In the genomic region with DNA sequence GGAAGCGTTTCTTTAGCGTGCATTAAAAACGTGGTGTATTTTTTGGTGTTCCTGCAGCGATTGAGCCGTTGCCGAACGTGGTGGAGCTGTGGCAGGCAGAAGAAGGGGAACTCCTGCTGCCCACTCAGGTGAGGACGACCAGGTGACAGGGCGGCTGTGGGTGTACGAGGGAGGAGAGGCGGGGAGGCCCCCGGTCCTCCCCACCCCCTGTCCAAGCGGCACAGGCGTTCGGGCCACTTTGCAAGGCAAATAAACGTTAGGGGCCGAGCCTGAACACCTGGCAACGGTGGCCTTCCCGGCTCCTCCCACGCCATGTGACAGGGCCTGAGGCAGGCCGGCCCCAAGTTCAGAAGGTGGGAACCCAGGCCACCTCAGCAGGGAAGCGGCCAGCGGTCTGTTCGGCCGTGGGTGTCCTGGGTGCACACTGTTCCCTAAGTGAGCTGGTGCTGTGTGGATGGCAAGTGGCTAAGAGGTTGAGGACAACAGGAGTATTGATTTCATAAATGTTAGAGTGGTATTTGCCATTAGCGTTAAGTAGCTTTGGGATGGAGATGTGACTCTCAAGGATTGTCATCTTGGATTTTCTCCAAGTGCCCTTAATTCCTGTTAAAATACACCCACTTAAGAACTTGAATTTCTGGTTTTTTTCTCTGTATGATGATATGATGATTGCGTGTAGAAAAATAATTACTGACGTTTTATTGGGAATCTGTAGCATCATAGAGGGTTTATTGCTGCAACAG, we compare ENCODE assay signal across 1 cellular context.
TF ChIP-seq lines count a peak whose summit lies in the region.

No MANE protein-coding gene starts in this region.

TF ChIP-seq in HepG2, 621 proteins besides CTCF, POLR2A, EP300 and RAD21 (continued from another document):
- TF ChIP-seq, protein P1, sequence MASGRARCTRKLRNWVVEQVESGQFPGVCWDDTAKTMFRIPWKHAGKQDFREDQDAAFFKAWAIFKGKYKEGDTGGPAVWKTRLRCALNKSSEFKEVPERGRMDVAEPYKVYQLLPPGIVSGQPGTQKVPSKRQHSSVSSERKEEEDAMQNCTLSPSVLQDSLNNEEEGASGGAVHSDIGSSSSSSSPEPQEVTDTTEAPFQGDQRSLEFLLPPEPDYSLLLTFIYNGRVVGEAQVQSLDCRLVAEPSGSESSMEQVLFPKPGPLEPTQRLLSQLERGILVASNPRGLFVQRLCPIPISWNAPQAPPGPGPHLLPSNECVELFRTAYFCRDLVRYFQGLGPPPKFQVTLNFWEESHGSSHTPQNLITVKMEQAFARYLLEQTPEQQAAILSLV (CRISPR knock-in tag; IDR thresholded peaks at IDR 0.05; ENCODE audit: borderline replicate concordance), result no peak
- TF ChIP-seq, protein P2, sequence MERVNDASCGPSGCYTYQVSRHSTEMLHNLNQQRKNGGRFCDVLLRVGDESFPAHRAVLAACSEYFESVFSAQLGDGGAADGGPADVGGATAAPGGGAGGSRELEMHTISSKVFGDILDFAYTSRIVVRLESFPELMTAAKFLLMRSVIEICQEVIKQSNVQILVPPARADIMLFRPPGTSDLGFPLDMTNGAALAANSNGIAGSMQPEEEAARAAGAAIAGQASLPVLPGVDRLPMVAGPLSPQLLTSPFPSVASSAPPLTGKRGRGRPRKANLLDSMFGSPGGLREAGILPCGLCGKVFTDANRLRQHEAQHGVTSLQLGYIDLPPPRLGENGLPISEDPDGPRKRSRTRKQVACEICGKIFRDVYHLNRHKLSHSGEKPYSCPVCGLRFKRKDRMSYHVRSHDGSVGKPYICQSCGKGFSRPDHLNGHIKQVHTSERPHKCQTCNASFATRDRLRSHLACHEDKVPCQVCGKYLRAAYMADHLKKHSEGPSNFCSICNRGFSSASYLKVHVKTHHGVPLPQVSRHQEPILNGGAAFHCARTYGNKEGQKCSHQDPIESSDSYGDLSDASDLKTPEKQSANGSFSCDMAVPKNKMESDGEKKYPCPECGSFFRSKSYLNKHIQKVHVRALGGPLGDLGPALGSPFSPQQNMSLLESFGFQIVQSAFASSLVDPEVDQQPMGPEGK (CRISPR knock-in tag; IDR thresholded peaks at IDR 0.05), result peak; percentile 46; the same call in 1 of the 2 replicates
- TF ChIP-seq, protein P3, sequence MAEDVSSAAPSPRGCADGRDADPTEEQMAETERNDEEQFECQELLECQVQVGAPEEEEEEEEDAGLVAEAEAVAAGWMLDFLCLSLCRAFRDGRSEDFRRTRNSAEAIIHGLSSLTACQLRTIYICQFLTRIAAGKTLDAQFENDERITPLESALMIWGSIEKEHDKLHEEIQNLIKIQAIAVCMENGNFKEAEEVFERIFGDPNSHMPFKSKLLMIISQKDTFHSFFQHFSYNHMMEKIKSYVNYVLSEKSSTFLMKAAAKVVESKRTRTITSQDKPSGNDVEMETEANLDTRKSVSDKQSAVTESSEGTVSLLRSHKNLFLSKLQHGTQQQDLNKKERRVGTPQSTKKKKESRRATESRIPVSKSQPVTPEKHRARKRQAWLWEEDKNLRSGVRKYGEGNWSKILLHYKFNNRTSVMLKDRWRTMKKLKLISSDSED (CRISPR knock-in tag; IDR thresholded peaks at IDR 0.05), result no peak
- no peak for TF ChIP-seq ATM (IDR thresholded peaks at IDR 0.05; ENCODE audit: borderline replicate concordance)
- TF ChIP-seq GABPB1 (CRISPR knock-in tag; IDR thresholded peaks at IDR 0.05), result peak; percentile 17; the same call in 1 of the 2 replicates
- TF ChIP-seq RXRA (CRISPR knock-in tag; IDR thresholded peaks at IDR 0.05), result peak; percentile 24; the same call in 1 of the 2 replicates
- TF ChIP-seq, protein P4, sequence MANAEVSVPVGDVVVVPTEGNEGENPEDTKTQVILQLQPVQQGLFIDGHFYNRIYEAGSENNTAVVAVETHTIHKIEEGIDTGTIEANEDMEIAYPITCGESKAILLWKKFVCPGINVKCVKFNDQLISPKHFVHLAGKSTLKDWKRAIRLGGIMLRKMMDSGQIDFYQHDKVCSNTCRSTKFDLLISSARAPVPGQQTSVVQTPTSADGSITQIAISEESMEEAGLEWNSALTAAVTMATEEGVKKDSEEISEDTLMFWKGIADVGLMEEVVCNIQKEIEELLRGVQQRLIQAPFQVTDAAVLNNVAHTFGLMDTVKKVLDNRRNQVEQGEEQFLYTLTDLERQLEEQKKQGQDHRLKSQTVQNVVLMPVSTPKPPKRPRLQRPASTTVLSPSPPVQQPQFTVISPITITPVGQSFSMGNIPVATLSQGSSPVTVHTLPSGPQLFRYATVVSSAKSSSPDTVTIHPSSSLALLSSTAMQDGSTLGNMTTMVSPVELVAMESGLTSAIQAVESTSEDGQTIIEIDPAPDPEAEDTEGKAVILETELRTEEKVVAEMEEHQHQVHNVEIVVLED (CRISPR knock-in tag; IDR thresholded peaks at IDR 0.05; ENCODE audit: borderline replicate concordance), result no peak
- TF ChIP-seq HNRNPK (IDR thresholded peaks at IDR 0.05; ENCODE audit: low read depth, low read length, poor library complexity, severe bottlenecking), result no peak
- TF ChIP-seq SRSF9 (IDR thresholded peaks at IDR 0.05; ENCODE audit: borderline replicate concordance, insufficient read depth, low read depth, low read length, poor library complexity, severe bottlenecking), result no peak
- TF ChIP-seq ARHGAP35 (CRISPR knock-in tag; IDR thresholded peaks at IDR 0.05; ENCODE audit: borderline replicate concordance), result no peak
- TF ChIP-seq ZNF773 (CRISPR knock-in tag; IDR thresholded peaks at IDR 0.05; ENCODE audit: borderline replicate concordance), result no peak
- TF ChIP-seq, protein P5, sequence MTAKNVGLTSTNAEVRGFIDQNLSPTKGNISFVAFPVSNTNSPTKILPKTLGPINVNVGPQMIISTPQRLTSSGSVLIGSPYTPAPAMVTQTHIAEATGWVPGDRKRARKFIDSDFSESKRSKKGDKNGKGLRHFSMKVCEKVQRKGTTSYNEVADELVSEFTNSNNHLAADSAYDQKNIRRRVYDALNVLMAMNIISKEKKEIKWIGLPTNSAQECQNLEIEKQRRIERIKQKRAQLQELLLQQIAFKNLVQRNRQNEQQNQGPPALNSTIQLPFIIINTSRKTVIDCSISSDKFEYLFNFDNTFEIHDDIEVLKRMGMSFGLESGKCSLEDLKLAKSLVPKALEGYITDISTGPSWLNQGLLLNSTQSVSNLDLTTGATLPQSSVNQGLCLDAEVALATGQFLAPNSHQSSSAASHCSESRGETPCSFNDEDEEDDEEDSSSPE (CRISPR knock-in tag; IDR thresholded peaks at IDR 0.05), result 0 out of 2 replicates have a peak, but pooled peaks have one; percentile 11
- TF ChIP-seq, protein P6, sequence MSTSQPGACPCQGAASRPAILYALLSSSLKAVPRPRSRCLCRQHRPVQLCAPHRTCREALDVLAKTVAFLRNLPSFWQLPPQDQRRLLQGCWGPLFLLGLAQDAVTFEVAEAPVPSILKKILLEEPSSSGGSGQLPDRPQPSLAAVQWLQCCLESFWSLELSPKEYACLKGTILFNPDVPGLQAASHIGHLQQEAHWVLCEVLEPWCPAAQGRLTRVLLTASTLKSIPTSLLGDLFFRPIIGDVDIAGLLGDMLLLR (CRISPR knock-in tag; IDR thresholded peaks at IDR 0.05), result 0 out of 2 replicates have a peak, but pooled peaks have one; percentile 45
- no peak for TF ChIP-seq FIP1L1 (IDR thresholded peaks at IDR 0.05; ENCODE audit: borderline replicate concordance, insufficient read depth, low read depth, low read length)
- TF ChIP-seq, protein P7, sequence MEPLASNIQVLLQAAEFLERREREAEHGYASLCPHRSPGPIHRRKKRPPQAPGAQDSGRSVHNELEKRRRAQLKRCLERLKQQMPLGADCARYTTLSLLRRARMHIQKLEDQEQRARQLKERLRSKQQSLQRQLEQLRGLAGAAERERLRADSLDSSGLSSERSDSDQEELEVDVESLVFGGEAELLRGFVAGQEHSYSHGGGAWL (CRISPR knock-in tag; IDR thresholded peaks at IDR 0.05), result peak; percentile 33; the same call in 1 of the 2 replicates
